In the genomic region with DNA sequence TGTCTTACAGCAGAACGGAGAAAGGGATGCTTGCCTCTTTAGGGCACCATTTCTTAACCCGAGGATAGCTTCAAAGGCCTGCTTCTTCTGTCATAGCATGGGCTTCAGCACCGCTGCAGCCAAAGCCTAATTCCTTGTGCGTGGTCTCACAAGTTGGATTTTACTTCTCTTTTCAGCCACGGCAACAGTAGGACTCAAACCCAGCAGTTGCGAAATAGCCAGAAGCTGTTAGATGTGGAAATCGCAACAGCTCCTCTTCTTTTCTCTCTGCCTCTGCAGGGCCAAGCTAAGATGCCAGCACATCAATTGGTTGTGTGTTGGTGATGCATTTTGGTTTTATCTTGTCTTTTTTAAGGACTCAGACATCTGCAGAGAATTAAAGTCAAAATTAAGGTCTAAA, we compare ENCODE assay signal across 29 cellular contexts. TPM values are rescaled to one million over a fixed set of nuclear protein-coding genes. Genes with fewer than 3 reads are reported as not detected.
A peak's percentile ranks its signal among the peaks of the same experiment; 100 is the strongest.
DNase-seq lines count a peak whose midpoint lies in the region; ATAC-seq and TF ChIP-seq lines count a peak whose summit lies in the region.
"Had no signal": no experiment of that assay in that cellular context is flagged by ENCODE, and none has a peak within 500 bp of the region (broad histone marks: within the 10 kb centered on the region; RNA-seq: fewer than 3 reads in every experiment).

No MANE protein-coding gene starts in this region.

- CTCF ChIA-PET in MCF 10A (lab: Yijun Ruan, JAX): no interaction called here
- CTCF ChIA-PET in mammary epithelial cell (lab: Charles Lee; ENCODE audit: low non-redundant PET): no interaction called here

- peaks cover 14% of the 10 kb centered on the region for H3K27me3 Mint-ChIP-seq in MCF 10A (ENCODE audit: insufficient read depth, unreplicated experiment)

- DNase-seq in MCF 10A (ENCODE audit: unreplicated experiment) (peak; percentile 52), mammary epithelial cell (no peak), NOMO-1 treated with DMSO at 0.1 percent for 48 hours (lab: John Stamatoyannopoulos, UW; ENCODE audit: unreplicated experiment) (peak; percentile 88), choroid plexus epithelial cell (ENCODE audit: low read depth) (peak; percentile 17), tibial nerve (ENCODE audit: low spot score in 2 of 2) (no peak), gastrocnemius medialis (no peak), brain microvascular endothelial cell (no peak), activated gamma-delta T cell (lab: John Stamatoyannopoulos, UW) (no peak)
- DNase-seq: activated CD4-positive, alpha-beta T cell treated with anti-CD3 and anti-CD28 coated beads for 1 hour; dermis blood vessel endothelial cell; DMS153; foreskin melanocyte; GDM1; left cardiac atrium; NCI-H1092 treated with DMSO at 0.1 percent for 48 hours; NCI-H2081 treated with DMSO at 0.1 percent for 48 hours; NCI-H526 treated with DMSO at 0.1 percent for 48 hours; stimulated activated CD4-positive, alpha-beta T cell treated with anti-CD3 and anti-CD28 coated beads, Interleukin-4, amount 100 ng/mL, for 24 hours; T-helper 9 cell had no signal

- TF ChIP-seq EP300 in tibial nerve (IDR thresholded peaks at IDR 0.05): peak in 1 of 2 donors; percentile 67

- H4K20me1 ChIP-seq in mammary epithelial cell (ENCODE audit: insufficient read depth, low read length): no peaks in the 10 kb centered on the region

- no peak overlapping the region for H3K9ac ChIP-seq in mammary epithelial cell (ENCODE audit: insufficient read depth, low read length)

- H3K36me3 ChIP-seq in mammary epithelial cell (ENCODE audit: insufficient read depth, low read length): no peaks in the 10 kb centered on the region
- peaks cover 0 to 10% (median 0%) of the 10 kb centered on the region in 3 donors for H3K36me3 ChIP-seq in tibial nerve
- H3K36me3 ChIP-seq in gastrocnemius medialis: no peaks in the 10 kb centered on the region
- no peaks in the 10 kb centered on the region for H3K36me3 ChIP-seq in brain microvascular endothelial cell (replicated peaks)

- WGBS in mammary epithelial cell (ENCODE audit: low coverage, missing lambda C conversion rate): 75% methylated on average over 7 of the region's 7 CpGs
- WGBS in tibial nerve, 2 donors: 30 to 34% methylated on average over 7 of the region's 7 CpGs

- in situ Hi-C loops in mammary epithelial cell (cut with MboI; ENCODE audit: low sequenced_read_pairs in 2 of 2) (no loop called here), gastrocnemius medialis (cut with MboI; ENCODE audit: low sequenced_read_pairs in 4 of 4) (no loop called here), brain microvascular endothelial cell (cut with HindIII; ENCODE audit: low pct_ligation_motif_present, low sequenced_read_pairs) (no loop called here)

- no peak overlapping the region for H3K4me3 Mint-ChIP-seq in MCF 10A (ENCODE audit: unreplicated experiment)
- H3K4me3 Mint-ChIP-seq: activated naive CD8-positive, alpha-beta T cell; activated T-helper 1 cell treated with anti-CD3 and anti-CD28 coated beads, Interleukin-12 subunit alpha, Interleukin-12 subunit beta, Interleukin-2, Interleukin-4 antibody, amounts not matched to agents 30 ng/mL and 10 ng/mL and 1 ng/mL, durations not matched to agents 14 hours and 24 hours and 36 hours; IgD-negative memory B cell; neural crest cell had no signal

- H2AFZ ChIP-seq in mammary epithelial cell (ENCODE audit: low read depth, low read length): no peak overlapping the region

- TF ChIP-seq CTCF in MCF 10A (IDR thresholded peaks at IDR 0.05; ENCODE audit: unreplicated experiment) (no peak), mammary epithelial cell (conservative IDR thresholded peaks at IDR 0.05 in 1 of 2, IDR thresholded peaks at IDR 0.05 in 1 of 2; ENCODE audit: extremely low read depth in 1 of 2, insufficient read depth in 1 of 2, low read depth in 1 of 2, low read length in 2 of 2) (no peak), choroid plexus epithelial cell (conservative IDR thresholded peaks at IDR 0.05; ENCODE audit: low read depth, low read length) (no peak), tibial nerve (IDR thresholded peaks at IDR 0.05) (no peak), gastrocnemius medialis (IDR thresholded peaks at IDR 0.05 in 4 of 5, conservative IDR thresholded peaks at IDR 0.05 in 1 of 5) (no peak), brain microvascular endothelial cell (IDR thresholded peaks at IDR 0.05; ENCODE audit: low read depth, low read length, missing control alignments) (no peak)

- TF ChIP-seq POLR2A in tibial nerve (IDR thresholded peaks at IDR 0.05) (peak in 1 of 2 donors; percentile 15), gastrocnemius medialis (IDR thresholded peaks at IDR 0.05) (no peak)

- no peak overlapping the region for H3K4me2 ChIP-seq in mammary epithelial cell (ENCODE audit: insufficient read depth, low read depth, low read length)

- H3K27ac ChIP-seq in mammary epithelial cell (ENCODE audit: insufficient read depth, low read depth, low read length): no peak overlapping the region
- peak overlapping the region; percentile 2 to 78 (median 54) for H3K27ac ChIP-seq in tibial nerve
- H3K27ac ChIP-seq in gastrocnemius medialis: no peak overlapping the region
- no peak overlapping the region for H3K27ac ChIP-seq in brain microvascular endothelial cell
- H3K27ac ChIP-seq: C4-2B, epithelial cell of prostate, SK-N-MC had no signal

- H3K27me3 ChIP-seq in mammary epithelial cell (ENCODE audit: insufficient read depth, low read length) (peaks cover 9% of the 10 kb centered on the region), tibial nerve (peaks cover 0 to 12% of the 10 kb centered on the region in 2 donors), gastrocnemius medialis (peaks cover 11 to 15% (median 14%) of the 10 kb centered on the region in 3 donors), brain microvascular endothelial cell (replicated peaks) (no peaks in the 10 kb centered on the region)

- H3K9me3 ChIP-seq in mammary epithelial cell (replicated peaks; ENCODE audit: insufficient read depth, low read length) (no peaks in the 10 kb centered on the region), tibial nerve (no peaks in the 10 kb centered on the region), gastrocnemius medialis (no peaks in the 10 kb centered on the region)

- dilution Hi-C loops in mammary epithelial cell (cut with HindIII; ENCODE audit: low sequenced_read_pairs): no loop called here

- intact Hi-C loops in MCF 10A (cut with micrococcal nuclease) (no loop called here), mammary epithelial cell (cut with micrococcal nuclease) (no loop called here), gastrocnemius medialis (cut with DNase I; ENCODE audit: low total_unique reads) (no loop called here)

- H3K4me1 Mint-ChIP-seq in MCF 10A (ENCODE audit: insufficient read depth, unreplicated experiment): peaks cover 9% of the 10 kb centered on the region
- H3K4me1 Mint-ChIP-seq: IgD-negative memory B cell had no signal

- ATAC-seq in gastrocnemius medialis: no peak
- ATAC-seq: GM12878, left cardiac atrium, Panc1 had no signal

- BruUV-seq in MCF 10A (replicated peaks; lab: Mats Ljungman, UMichigan): no TSS peak
- BruUV-seq in mammary epithelial cell (replicated peaks; lab: Mats Ljungman, UMichigan): no TSS peak

- POLR2A ChIA-PET in MCF 10A (lab: Yijun Ruan, JAX): interaction anchor here (0.7 kb wide), 1 partner anchor 72 kb away, joined by 3 read pairs; no protein-coding TSS in a partner anchor

- H3K4me1 ChIP-seq in mammary epithelial cell (ENCODE audit: insufficient read depth, low read length) (no peaks in the 10 kb centered on the region), tibial nerve (peaks cover 0 to 9% (median 0%) of the 10 kb centered on the region in 4 donors), gastrocnemius medialis (no peaks in the 10 kb centered on the region)

- H3K4me3 ChIP-seq in mammary epithelial cell (replicated peaks in 1 of 3; ENCODE audit: insufficient read depth in 1 of 3, low read depth in 2 of 3, low read length in 3 of 3): no peak overlapping the region
- no peak overlapping the region for H3K4me3 ChIP-seq in choroid plexus epithelial cell (ENCODE audit: low read depth, low read length)
- H3K4me3 ChIP-seq in tibial nerve: peak overlapping the region in 1 of 4 donors; percentile 52
- no peak overlapping the region for H3K4me3 ChIP-seq in gastrocnemius medialis
- H3K4me3 ChIP-seq in brain microvascular endothelial cell (ENCODE audit: low read depth, low read length): no peak overlapping the region
- H3K4me3 ChIP-seq: GM12878, SK-N-MC had no signal

- no peaks in the 10 kb centered on the region for H3K79me2 ChIP-seq in mammary epithelial cell (ENCODE audit: insufficient read depth, low read length)

- H3K27ac Mint-ChIP-seq in MCF 10A (ENCODE audit: low read depth, unreplicated experiment): no peak overlapping the region
- H3K27ac Mint-ChIP-seq: activated naive CD8-positive, alpha-beta T cell; activated T-helper 1 cell treated with anti-CD3 and anti-CD28 coated beads, Interleukin-12 subunit alpha, Interleukin-12 subunit beta, Interleukin-2, Interleukin-4 antibody, amounts not matched to agents 30 ng/mL and 10 ng/mL and 1 ng/mL, durations not matched to agents 14 hours and 24 hours and 36 hours; IgD-negative memory B cell had no signal

- H3K9me3 Mint-ChIP-seq in MCF 10A (ENCODE audit: unreplicated experiment): no peaks in the 10 kb centered on the region

- H3K36me3 Mint-ChIP-seq in MCF 10A (ENCODE audit: insufficient read depth, unreplicated experiment): no peaks in the 10 kb centered on the region
- H3K36me3 Mint-ChIP-seq: activated naive CD8-positive, alpha-beta T cell; IgD-negative memory B cell had no signal

RNA-seq across cellular contexts. Expression of gene NRXN1, which starts 3.1 kb away (rescaled TPM):
- not detected in 2 replicates for total RNA-seq in MCF 10A (2022)
- under 1 TPM in 1 of 2 donors, not detected in 1; under 0.01 TPM for total RNA-seq in mammary epithelial cell
- polyA plus RNA-seq in mammary epithelial cell: not detected
- not detected for polyA minus RNA-seq in mammary epithelial cell
- total RNA-seq in tibial nerve: 100 to 1,000 TPM; 135 to 245 (median 203) TPM
- 1 to 10 TPM in 1 of 4 donors, under 1 TPM in 2, not detected in 1; 0.31 to 1.3 (median 0.62) TPM for total RNA-seq in gastrocnemius medialis
- total RNA-seq: activated T-helper 1 cell treated with anti-CD3 and anti-CD28 coated beads, Interleukin-12 subunit alpha, Interleukin-12 subunit beta, Interleukin-2, Interleukin-4 antibody, amounts not matched to agents 30 ng/mL and 10 ng/mL and 1 ng/mL, durations not matched to agents 14 hours and 24 hours and 36 hours; dermis blood vessel endothelial cell; pulmonary artery endothelial cell had no signal
- polyA plus RNA-seq: IgD-negative memory B cell had no signal

Comparison
In these comparisons a context has a peak if more than half of its experiments do, and no peak if none do; other contexts are left out.
1. DNase-seq: peak in MCF 10A (single experiment), NOMO-1 treated with DMSO at 0.1 percent for 48 hours (single experiment) and choroid plexus epithelial cell (single experiment); none in mammary epithelial cell (single experiment), tibial nerve (0 of 2), gastrocnemius medialis (0 of 2), brain microvascular endothelial cell (single experiment) and activated gamma-delta T cell (single experiment).
2. H3K27ac ChIP-seq: peak in tibial nerve (4 of 4); none in mammary epithelial cell (single experiment), gastrocnemius medialis (0 of 4) and brain microvascular endothelial cell (single experiment).
3. RNA of gene NRXN1, which starts 3.1 kb away (total RNA-seq): 135 to 245 TPM in tibial nerve; 0.31 to 1.3 TPM in gastrocnemius medialis, not detected in MCF 10A and under 0.01 TPM in mammary epithelial cell; every median in the first group is over 10 times any median in the second.